In genomic region chr10:109587366-109587765, GRCh38 we compare ENCODE assay signal across 16 cellular contexts.
A peak's percentile ranks its signal among the peaks of the same experiment; 100 is the strongest.
DNase-seq lines count a peak whose midpoint lies in the region; TF ChIP-seq lines count a peak whose summit lies in the region.
"Had no signal": no experiment of that assay in that cellular context is flagged by ENCODE, and none has a peak within 500 bp of the region (broad histone marks: within the 10 kb centered on the region; RNA-seq: fewer than 3 reads in every experiment).

No MANE protein-coding gene starts in this region.

- H3K9me3 ChIP-seq in mammary epithelial cell (replicated peaks; ENCODE audit: insufficient read depth, low read length) (no peaks in the 10 kb centered on the region), breast epithelium (no peaks in the 10 kb centered on the region)
- H3K9me3 ChIP-seq: BLaER1 treated with 17β-estradiol and CSF1 and Interleukin-3, amounts not matched to agents 10 nM and 100 nM; SJSA1 had no signal

- no peak for TF ChIP-seq CTCF in mammary epithelial cell (conservative IDR thresholded peaks at IDR 0.05 in 1 of 2, IDR thresholded peaks at IDR 0.05 in 1 of 2; ENCODE audit: extremely low read depth in 1 of 2, insufficient read depth in 1 of 2, low read depth in 1 of 2, low read length in 2 of 2)
- no peak for TF ChIP-seq CTCF in breast epithelium (IDR thresholded peaks at IDR 0.05)

- H4K20me1 ChIP-seq in mammary epithelial cell (ENCODE audit: insufficient read depth, low read length) = no peaks in the 10 kb centered on the region
- H4K20me1 ChIP-seq: BLaER1 treated with 17β-estradiol and CSF1 and Interleukin-3, amounts not matched to agents 10 nM and 100 nM had no signal

- no peak for TF ChIP-seq POLR2A in breast epithelium (IDR thresholded peaks at IDR 0.05)

- no peak overlapping the region for H3K4me2 ChIP-seq in mammary epithelial cell (ENCODE audit: insufficient read depth, low read depth, low read length)
- H3K4me2 ChIP-seq: BLaER1 treated with 17β-estradiol and CSF1 and Interleukin-3, amounts not matched to agents 10 nM and 100 nM had no signal

- WGBS in mammary epithelial cell (ENCODE audit: low coverage, missing lambda C conversion rate) = 19% methylated on average over 3 of the region's 3 CpGs

- no peak overlapping the region for H3K9ac ChIP-seq in mammary epithelial cell (ENCODE audit: insufficient read depth, low read length)
- H3K9ac ChIP-seq: BLaER1 treated with 17β-estradiol and CSF1 and Interleukin-3, amounts not matched to agents 10 nM and 100 nM had no signal

- no peak overlapping the region for H3K4me3 ChIP-seq in mammary epithelial cell (replicated peaks in 1 of 3; ENCODE audit: insufficient read depth in 1 of 3, low read depth in 2 of 3, low read length in 3 of 3)
- H3K4me3 ChIP-seq in breast epithelium = no peak overlapping the region
- H3K4me3 ChIP-seq: BLaER1 treated with 17β-estradiol and CSF1 and Interleukin-3, amounts not matched to agents 10 nM and 100 nM; SJSA1 had no signal

- DNase-seq in mammary epithelial cell (peak; percentile 37), breast epithelium (ENCODE audit: low spot score in 2 of 2) (no peak), NCI-H748 (lab: John Stamatoyannopoulos, UW; ENCODE audit: unreplicated experiment) (peak; percentile 98), SW480 (ENCODE audit: low spot score) (peak; percentile 13), NCI-H2171 (lab: John Stamatoyannopoulos, UW) (no peak), SHP77 (lab: John Stamatoyannopoulos, UW) (no peak)
- no peak for DNase-seq in activated naive CD4-positive, alpha-beta T cell treated with Interleukin-2 at 50 U/mL for 16 hours
- DNase-seq in stimulated activated CD4-positive, alpha-beta T cell treated with anti-CD3 and anti-CD28 coated beads, Interleukin-2, amount 100 ng/mL, for 48 hours = no peak
- DNase-seq: CD8-positive, alpha-beta memory T cell; HFFc6; KBM-7; NCI-H510A; SW 1271 had no signal

- H3K79me2 ChIP-seq in mammary epithelial cell (ENCODE audit: insufficient read depth, low read length) = no peaks in the 10 kb centered on the region

- dilution Hi-C loops in mammary epithelial cell (cut with HindIII; ENCODE audit: low sequenced_read_pairs) = no loop called here

- no peaks in the 10 kb centered on the region for H3K4me1 ChIP-seq in mammary epithelial cell (ENCODE audit: insufficient read depth, low read length)
- no peaks in the 10 kb centered on the region for H3K4me1 ChIP-seq in breast epithelium
- H3K4me1 ChIP-seq: BLaER1 treated with 17β-estradiol and CSF1 and Interleukin-3, amounts not matched to agents 10 nM and 100 nM; SJSA1 had no signal

- in situ Hi-C loops in mammary epithelial cell (cut with MboI; ENCODE audit: low sequenced_read_pairs in 2 of 2) = no loop called here

- intact Hi-C loops in mammary epithelial cell (cut with micrococcal nuclease) (no loop called here), breast epithelium (cut with DNase I; ENCODE audit: low total_unique reads) (no loop called here)

- no peak overlapping the region for H2AFZ ChIP-seq in mammary epithelial cell (ENCODE audit: low read depth, low read length)

- H3K27ac ChIP-seq in mammary epithelial cell (ENCODE audit: insufficient read depth, low read depth, low read length) = no peak overlapping the region
- no peak overlapping the region for H3K27ac ChIP-seq in breast epithelium
- H3K27ac ChIP-seq: BLaER1 treated with 17β-estradiol and CSF1 and Interleukin-3, amounts not matched to agents 10 nM and 100 nM; RWPE1; SJSA1 had no signal

- BruUV-seq in mammary epithelial cell (replicated peaks; lab: Mats Ljungman, UMichigan) = no TSS peak

- CTCF ChIA-PET in mammary epithelial cell (lab: Charles Lee; ENCODE audit: low non-redundant PET) = no interaction called here

- no peaks in the 10 kb centered on the region for H3K27me3 ChIP-seq in mammary epithelial cell (ENCODE audit: insufficient read depth, low read length)
- H3K27me3 ChIP-seq in breast epithelium = no peaks in the 10 kb centered on the region
- H3K27me3 ChIP-seq: BLaER1 treated with 17β-estradiol and CSF1 and Interleukin-3, amounts not matched to agents 10 nM and 100 nM; SJSA1 had no signal

- H3K36me3 ChIP-seq in mammary epithelial cell (ENCODE audit: insufficient read depth, low read length) = no peaks in the 10 kb centered on the region
- H3K36me3 ChIP-seq in breast epithelium = no peaks in the 10 kb centered on the region
- H3K36me3 ChIP-seq: BLaER1 treated with 17β-estradiol and CSF1 and Interleukin-3, amounts not matched to agents 10 nM and 100 nM; SJSA1 had no signal

Comparison
In these comparisons a context has a peak if more than half of its experiments do, and no peak if none do; other contexts are left out.
1. DNase-seq: peak in mammary epithelial cell (single experiment), NCI-H748 (single experiment) and SW480 (single experiment); none in breast epithelium (0 of 2), NCI-H2171 (single experiment), activated naive CD4-positive, alpha-beta T cell treated with Interleukin-2 at 50 U/mL for 16 hours (single experiment), stimulated activated CD4-positive, alpha-beta T cell treated with anti-CD3 and anti-CD28 coated beads, Interleukin-2, amount 100 ng/mL, for 48 hours (0 of 2) and SHP77 (0 of 2).